In the genomic region with DNA sequence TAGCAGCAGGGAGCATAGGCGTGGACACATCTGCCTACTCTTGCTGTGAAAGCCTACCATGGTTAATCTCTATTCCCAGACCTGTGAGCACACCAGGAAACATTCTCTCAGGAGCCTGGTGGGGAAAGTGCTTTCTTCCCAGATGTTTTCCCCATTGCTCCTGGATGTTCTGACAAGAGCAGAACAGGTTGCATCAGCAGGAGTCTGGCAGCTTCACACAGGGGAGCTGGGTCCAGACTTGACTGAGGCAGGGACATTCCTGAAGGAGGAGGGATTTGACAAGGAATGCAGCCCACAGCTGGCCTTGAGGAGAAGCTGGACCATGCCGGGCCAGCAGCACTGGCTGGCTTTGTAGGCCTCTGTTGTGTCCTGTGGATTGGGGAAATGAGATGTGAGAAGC, we compare ENCODE assay signal across 14 cellular contexts. TPM values are rescaled to one million over a fixed set of nuclear protein-coding genes. Genes with fewer than 3 reads are reported as not detected.
A peak's percentile ranks its signal among the peaks of the same experiment; 100 is the strongest.
DNase-seq lines count a peak whose midpoint lies in the region; TF ChIP-seq lines count a peak whose summit lies in the region.
"Had no signal": no experiment of that assay in that cellular context is flagged by ENCODE, and none has a peak within 500 bp of the region (broad histone marks: within the 10 kb centered on the region; RNA-seq: fewer than 3 reads in every experiment).

No MANE protein-coding gene starts in this region.

- H3K27ac ChIP-seq in esophagus muscularis mucosa (replicated peaks in 1 of 4): peak overlapping the region; percentile 32 to 73 (median 42)
- H3K27ac ChIP-seq: vagina had no signal

- peaks cover 0 to 18% (median 13%) of the 10 kb centered on the region in 4 donors for H3K4me1 ChIP-seq in esophagus muscularis mucosa

- H3K4me1 Mint-ChIP-seq in endothelial cell (ENCODE audit: unreplicated experiment): peaks cover 13% of the 10 kb centered on the region

- H3K27ac Mint-ChIP-seq in endothelial cell (ENCODE audit: unreplicated experiment): no peak overlapping the region

- TF ChIP-seq POLR2A in esophagus muscularis mucosa (IDR thresholded peaks at IDR 0.05; ENCODE audit: low read depth): no peak

- no peak overlapping the region for H3K4me3 Mint-ChIP-seq in endothelial cell (ENCODE audit: unreplicated experiment)
- H3K4me3 Mint-ChIP-seq: brain had no signal

- peaks cover 8% of the 10 kb centered on the region for H3K27me3 Mint-ChIP-seq in endothelial cell (ENCODE audit: unreplicated experiment)
- H3K27me3 Mint-ChIP-seq: brain had no signal

- H3K4me3 ChIP-seq in esophagus muscularis mucosa: no peak overlapping the region
- H3K4me3 ChIP-seq: vagina had no signal

- TF ChIP-seq CTCF in AG09319 (IDR thresholded peaks at IDR 0.05; ENCODE audit: low read depth, low read length): no peak
- no peak for TF ChIP-seq CTCF in esophagus muscularis mucosa (IDR thresholded peaks at IDR 0.05)
- no peak for TF ChIP-seq CTCF in endothelial cell (IDR thresholded peaks at IDR 0.05; ENCODE audit: unreplicated experiment)

- no peaks in the 10 kb centered on the region for H3K9me3 ChIP-seq in esophagus muscularis mucosa
- H3K9me3 ChIP-seq: vagina had no signal

- DNase-seq in AG09319 (ENCODE audit: extremely low read depth, low read depth): peak; percentile 56
- no peak for DNase-seq in esophagus muscularis mucosa (ENCODE audit: extremely low spot score)
- peak; percentile 30 for DNase-seq in myocyte (ENCODE audit: low read depth)
- no peak for DNase-seq in hypothalamus (lab: John Stamatoyannopoulos, UW)
- DNase-seq in NCI-H1092 treated with DMSO at 0.1 percent for 48 hours (lab: John Stamatoyannopoulos, UW): no peak
- DNase-seq in DMS114 treated with DMSO at 0.1 percent for 48 hours (lab: John Stamatoyannopoulos, UW; ENCODE audit: unreplicated experiment): no peak
- DNase-seq in endothelial cell (ENCODE audit: low spot score): no peak
- DNase-seq: activated T-cell treated with anti-CD3 and anti-CD28 coated beads for 4 hours, Kasumi-1, NCI-H226 had no signal

- intact Hi-C loops in esophagus muscularis mucosa (cut with DNase I): no loop called here

- peaks cover 0 to 34% (median 9%) of the 10 kb centered on the region in 4 donors for H3K36me3 ChIP-seq in esophagus muscularis mucosa
- H3K36me3 ChIP-seq: vagina had no signal

- H3K9me3 Mint-ChIP-seq in endothelial cell (ENCODE audit: unreplicated experiment): peaks cover 5% of the 10 kb centered on the region
- H3K9me3 Mint-ChIP-seq: brain had no signal

- TF ChIP-seq EP300 in Ishikawa (IDR thresholded peaks at IDR 0.05; ENCODE audit: borderline replicate concordance) (no peak), esophagus muscularis mucosa (IDR thresholded peaks at IDR 0.05) (peak; percentile 75)

- WGBS in esophagus muscularis mucosa: 59% methylated on average over 2 of the region's 2 CpGs

- peaks cover 13% of the 10 kb centered on the region for H3K36me3 Mint-ChIP-seq in endothelial cell (ENCODE audit: low read depth, unreplicated experiment)
- H3K36me3 Mint-ChIP-seq: brain had no signal

- H3K27me3 ChIP-seq in esophagus muscularis mucosa: no peaks in the 10 kb centered on the region
- H3K27me3 ChIP-seq: vagina had no signal

- no peak for TF ChIP-seq RAD21 in Ishikawa (IDR thresholded peaks at IDR 0.05; ENCODE audit: low read depth)

TF ChIP-seq in Ishikawa, 13 proteins besides CTCF, POLR2A, EP300 and RAD21:
- no peak for TF ChIP-seq YY1 (IDR thresholded peaks at IDR 0.05; ENCODE audit: low read depth)
- peak; percentile 66; the same call in 1 of the 2 replicates for TF ChIP-seq TEAD4 (IDR thresholded peaks at IDR 0.05)
TF ChIP-seq in Ishikawa: peak in this region for 1.

RNA-seq across cellular contexts. Expression of gene ARTN, which starts 21.0 kb away (rescaled TPM):
- total RNA-seq in esophagus muscularis mucosa (1 to 10 TPM in 1 of 4 donors, under 1 TPM in 2, not detected in 1; 0.39 to 1.1 (median 0.42) TPM), myocyte (0.80 and 6.9 TPM in 2 replicates), endothelial cell (ENCODE audit: unreplicated experiment) (0.67 TPM)
- polyA plus RNA-seq in myocyte (2012): 0.52 TPM
- total RNA-seq: lung microvascular endothelial cell had no signal

RNA-seq across cellular contexts. Expression of gene IPO13, which starts 34.1 kb away (rescaled TPM):
- 10 to 100 TPM; 24.5 to 39.9 (median 29.1) TPM for total RNA-seq in esophagus muscularis mucosa
- total RNA-seq in myocyte: 53.6 and 55.5 TPM in 2 replicates
- polyA plus RNA-seq in myocyte (2012): 44.4 TPM
- total RNA-seq in endothelial cell (ENCODE audit: unreplicated experiment): 31.5 TPM

RNA-seq across cellular contexts. Expression of gene DPH2, which starts 57.2 kb away (rescaled TPM):
- total RNA-seq in esophagus muscularis mucosa: 10 to 100 TPM; 13.7 to 29.2 (median 19.2) TPM
- 34.2 and 36.3 TPM in 2 replicates for total RNA-seq in myocyte
- 28.5 TPM for polyA plus RNA-seq in myocyte (2012)
- 17.1 TPM for total RNA-seq in endothelial cell (ENCODE audit: unreplicated experiment)

Comparison
In these comparisons a context has a peak if more than half of its experiments do, and no peak if none do; other contexts are left out.
1. DNase-seq: peak in AG09319 (single experiment) and myocyte (single experiment); none in esophagus muscularis mucosa (single experiment), hypothalamus (0 of 51), NCI-H1092 treated with DMSO at 0.1 percent for 48 hours (single experiment), DMS114 treated with DMSO at 0.1 percent for 48 hours (single experiment) and endothelial cell (single experiment).